In genomic region chr7:4513450-4513849, GRCh38 we compare ENCODE assay signal across 7 cellular contexts.
"Had no signal": no experiment of that assay in that cellular context is flagged by ENCODE, and none has a peak within 500 bp of the region (broad histone marks: within the 10 kb centered on the region; RNA-seq: fewer than 3 reads in every experiment).

No MANE protein-coding gene starts in this region.

- DNase-seq: GM23248, GOT3, H7, HFFc6, KBM-7 had no signal

- ATAC-seq: HCT116, HepG2 had no signal
